Comparison of ENCODE assay signal across 20 cellular contexts in the genomic region with DNA sequence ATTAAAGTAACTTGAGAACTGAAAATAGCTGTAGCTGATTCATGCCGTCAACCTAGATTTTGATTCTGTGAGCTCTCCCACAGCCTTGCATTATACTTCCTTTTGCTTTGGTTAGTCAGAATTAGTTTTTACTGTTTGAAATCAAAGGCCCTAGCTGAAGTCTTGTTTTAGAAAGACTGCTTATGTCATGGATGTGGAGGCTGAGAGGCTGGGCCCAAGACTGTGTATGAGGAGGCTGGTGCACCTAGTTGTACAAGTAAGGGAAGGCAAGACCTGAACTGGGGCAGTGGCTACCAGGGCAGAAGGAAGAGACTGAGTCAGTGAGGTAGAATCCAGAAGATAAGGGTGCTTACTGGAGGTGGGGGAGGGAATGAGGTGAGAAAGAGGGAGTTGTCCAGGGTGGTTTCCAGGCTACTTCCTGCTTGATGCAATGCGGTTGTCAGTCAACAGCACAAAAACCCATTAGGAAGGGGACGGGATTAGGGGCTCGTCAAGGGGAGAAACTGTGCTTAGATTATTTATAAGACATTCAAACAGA.
"Had no signal": no experiment of that assay in that cellular context is flagged by ENCODE, and none has a peak within 500 bp of the region (broad histone marks: within the 10 kb centered on the region; RNA-seq: fewer than 3 reads in every experiment).

No MANE protein-coding gene starts in this region.

- ATAC-seq: left lung, natural killer cell had no signal

- DNase-seq: activated CD4-positive, CD25-positive, alpha-beta regulatory T cell treated with anti-CD3 and anti-CD28 coated beads, Interleukin-2, amount 50 U/mL, for 72 hours; cortex of kidney; erythroblast; glutamatergic neuron; immature natural killer cell; left lung; natural killer cell; spleen; stimulated activated CD4-positive, alpha-beta T cell treated with anti-CD3 and anti-CD28 coated beads, Interleukin-4, amount 100 ng/mL, for 1 hour; stimulated activated naive CD4-positive, alpha-beta T cell; tibial artery; WERI-Rb-1 had no signal

- H3K27ac Mint-ChIP-seq: immature natural killer cell; natural killer cell; progenitor cell of endocrine pancreas; T-helper 2 cell treated with Interferon-gamma antibody and Interleukin-4, amounts not matched to agents 5 μg/mL and 100 μg/mL, for 36 hours had no signal

- H3K4me1 Mint-ChIP-seq: immature natural killer cell had no signal

- H3K4me2 ChIP-seq: hepatocyte had no signal

- H3K9me3 Mint-ChIP-seq: immature natural killer cell; natural killer cell; T-helper 2 cell treated with Interferon-gamma antibody and Interleukin-4, amounts not matched to agents 5 μg/mL and 100 μg/mL, for 36 hours had no signal

- FAIRE-seq: frontal cortex, TTC549 had no signal

- H3K36me3 ChIP-seq: cardiac muscle cell, left lung, spleen, tibial artery, WERI-Rb-1 had no signal

- H3K79me2 ChIP-seq: hepatocyte had no signal

- H3K36me3 Mint-ChIP-seq: immature natural killer cell, natural killer cell had no signal

- H3K27me3 Mint-ChIP-seq: progenitor cell of endocrine pancreas had no signal

- H2AFZ ChIP-seq: hepatocyte had no signal

- H3K4me3 Mint-ChIP-seq: immature natural killer cell; natural killer cell; T-helper 2 cell treated with Interferon-gamma antibody and Interleukin-4, amounts not matched to agents 5 μg/mL and 100 μg/mL, for 36 hours had no signal

- H3K27ac ChIP-seq: cardiac muscle cell, hepatocyte, left lung, SK-N-MC, spleen, tibial artery, WERI-Rb-1 had no signal

- H3K4me1 ChIP-seq: left lung, spleen, tibial artery had no signal

- H3K9me3 ChIP-seq: left lung, spleen, tibial artery had no signal

- H3K27me3 ChIP-seq: cardiac muscle cell, hepatocyte, left lung, tibial artery had no signal

- H3K4me3 ChIP-seq: cardiac muscle cell, hepatocyte, left lung, lung, SK-N-MC, spleen, tibial artery had no signal
